ENCODE assay signal across 2 cellular contexts in the genomic region with DNA sequence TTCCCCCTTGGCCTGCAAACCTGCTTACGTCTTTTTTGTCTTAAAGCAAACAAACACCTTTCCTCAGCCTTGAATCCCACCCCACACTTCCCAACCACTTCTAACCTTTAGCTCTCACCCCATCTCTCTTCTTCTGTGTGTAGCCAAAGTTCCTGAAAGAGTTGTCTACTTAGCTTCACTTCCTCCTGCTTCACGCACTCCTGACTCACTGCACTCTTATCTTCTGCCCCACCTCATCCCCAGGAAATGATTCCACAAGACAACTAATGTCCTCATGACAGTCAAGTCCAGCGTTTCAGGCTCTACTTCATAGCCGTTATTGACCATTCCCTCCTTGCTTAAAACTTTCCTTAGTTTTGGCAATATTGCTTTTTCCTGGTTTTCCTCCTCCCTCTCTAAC.
A peak's percentile ranks its signal among the peaks of the same experiment; 100 is the strongest.
TF ChIP-seq lines count a peak whose summit lies in the region.

No MANE protein-coding gene starts in this region.

TF ChIP-seq in endothelial cell of umbilical vein, 7 proteins besides CTCF, POLR2A, EP300 and RAD21:
- TF ChIP-seq POLR2AphosphoS5 (IDR thresholded peaks at IDR 0.05; ENCODE audit: insufficient read depth, low read depth, low read length) = peak; percentile 83
- peak; percentile 97 for TF ChIP-seq GATA2 (IDR thresholded peaks at IDR 0.05; ENCODE audit: insufficient read depth, insufficient read length, low read depth, low read length)
- TF ChIP-seq MAX (IDR thresholded peaks at IDR 0.05; ENCODE audit: insufficient read depth, insufficient read length) = no peak
- peak; percentile 76 for TF ChIP-seq JUN (IDR thresholded peaks at IDR 0.05; ENCODE audit: borderline replicate concordance, insufficient read depth, insufficient read length, low read depth)
- TF ChIP-seq MYC (IDR thresholded peaks at IDR 0.05; ENCODE audit: low read depth, low read length) = no peak
- no peak for TF ChIP-seq EZH2 (IDR thresholded peaks at IDR 0.05; ENCODE audit: borderline replicate concordance, low read depth, low read length, severe bottlenecking)
- peak; percentile 95 for TF ChIP-seq FOS (IDR thresholded peaks at IDR 0.05; ENCODE audit: borderline replicate concordance, insufficient read depth, low read length)

TF ChIP-seq in SK-N-SH, 30 proteins besides CTCF, POLR2A, EP300 and RAD21:
- TF ChIP-seq RFX5 (IDR thresholded peaks at IDR 0.05; ENCODE audit: low read length) = no peak
